In genomic region chr13:93218583-93218982, GRCh38 we compare ENCODE assay signal across 1 cellular context.
TF ChIP-seq lines count a peak whose summit lies in the region.

No MANE protein-coding gene starts in this region.

TF ChIP-seq in IMR-90, 13 proteins besides CTCF, POLR2A, EP300 and RAD21 (continued from another document):
- no peak for TF ChIP-seq USF2 (IDR thresholded peaks at IDR 0.05; ENCODE audit: low read depth, low read length)
- no peak for TF ChIP-seq ELK1 (IDR thresholded peaks at IDR 0.05; ENCODE audit: borderline replicate concordance, low read depth, low read length)
- TF ChIP-seq SMC3 (IDR thresholded peaks at IDR 0.05; ENCODE audit: low read depth, low read length), result no peak
- no peak for TF ChIP-seq CEBPB (IDR thresholded peaks at IDR 0.05; ENCODE audit: low read depth, low read length)
- TF ChIP-seq CHD1 (IDR thresholded peaks at IDR 0.05; ENCODE audit: low read depth, low read length), result no peak
